ENCODE assay signal across 8 cellular contexts in genomic region chr2:74507145-74507925, GRCh38. TPM values are rescaled to one million over a fixed set of nuclear protein-coding genes. Genes with fewer than 3 reads are reported as not detected.
DNase-seq lines count a peak whose midpoint lies in the region; ATAC-seq and TF ChIP-seq lines count a peak whose summit lies in the region.

Gene PCGF1, minus strand, starts transcription at chr2:74507695. Its CDS starts 27 bp downstream, at chr2:74507668.

- DNase-seq in AG08395 (ENCODE audit: low spot score) (peak; percentile 98), NCI-H2227 (lab: John Stamatoyannopoulos, UW; ENCODE audit: unreplicated experiment) (peak; percentile 99), WERI-Rb-1 (peak; percentile 100), mammary epithelial cell (peak; percentile 95), iPS-NIHi11 (ENCODE audit: low spot score) (peak; percentile 93), smooth muscle cell (lab: John Stamatoyannopoulos, UW; ENCODE audit: unreplicated experiment) (peak; percentile 99)

- H3K4me3 ChIP-seq in WERI-Rb-1 (ENCODE audit: low read depth, low read length) (peak within 1 kb of the TSS; percentile 75), mammary epithelial cell (replicated peaks in 1 of 3; ENCODE audit: insufficient read depth in 1 of 3, low read depth in 2 of 3, low read length in 3 of 3) (peak within 1 kb of the TSS; percentile 81 to 100 (median 90)), smooth muscle cell (peak within 1 kb of the TSS; percentile 86)

- peaks cover 32% of the 10 kb centered on the region for H3K36me3 ChIP-seq in WERI-Rb-1
- peaks cover 11% of the 10 kb centered on the region for H3K36me3 ChIP-seq in mammary epithelial cell (ENCODE audit: insufficient read depth, low read length)
- H3K36me3 ChIP-seq in smooth muscle cell (ENCODE audit: low read depth), result no peaks in the 10 kb centered on the region

- TSS peak; percentile 55 for BruUV-seq in mammary epithelial cell (replicated peaks; lab: Mats Ljungman, UMichigan)

- intact Hi-C loops in mammary epithelial cell (cut with micrococcal nuclease), result loop anchor here (1.0 to 2.0 kb wide), 2 partner anchors 22 to 25 kb away; partner anchors contain the start of genes AUP1, CCDC142, HTRA2 and TTC31

- CTCF ChIA-PET in mammary epithelial cell (lab: Charles Lee; ENCODE audit: low non-redundant PET), result no interaction called here

- H3K9me3 ChIP-seq in WERI-Rb-1 (ENCODE audit: severe bottlenecking) (no peaks in the 10 kb centered on the region), mammary epithelial cell (replicated peaks; ENCODE audit: insufficient read depth, low read length) (no peaks in the 10 kb centered on the region), smooth muscle cell (replicated peaks; ENCODE audit: low read depth) (no peaks in the 10 kb centered on the region)

- H4K20me1 ChIP-seq in mammary epithelial cell (ENCODE audit: insufficient read depth, low read length), result no peaks in the 10 kb centered on the region
- H4K20me1 ChIP-seq in smooth muscle cell (ENCODE audit: low read depth), result peaks cover 4% of the 10 kb centered on the region

- H3K4me1 ChIP-seq in mammary epithelial cell (ENCODE audit: insufficient read depth, low read length), result peaks cover 36% of the 10 kb centered on the region
- H3K4me1 ChIP-seq in smooth muscle cell (ENCODE audit: low read depth), result peaks cover 15% of the 10 kb centered on the region

- H3K27me3 ChIP-seq in WERI-Rb-1 (ENCODE audit: insufficient read depth, low read depth, severe bottlenecking) (no peaks in the 10 kb centered on the region), mammary epithelial cell (ENCODE audit: insufficient read depth, low read length) (no peaks in the 10 kb centered on the region), smooth muscle cell (ENCODE audit: low read depth) (peaks cover 28% of the 10 kb centered on the region)

- H3K79me2 ChIP-seq in mammary epithelial cell (ENCODE audit: insufficient read depth, low read length) (peaks cover 20% of the 10 kb centered on the region), smooth muscle cell (ENCODE audit: low read depth) (peaks cover 22% of the 10 kb centered on the region)

- H3K4me2 ChIP-seq in mammary epithelial cell (ENCODE audit: insufficient read depth, low read depth, low read length), result peak within 1 kb of the TSS; percentile 95
- H3K4me2 ChIP-seq in smooth muscle cell, result peak within 1 kb of the TSS; percentile 94

- peak within 1 kb of the TSS; percentile 95 for H3K9ac ChIP-seq in mammary epithelial cell (ENCODE audit: insufficient read depth, low read length)
- peak within 1 kb of the TSS; percentile 96 for H3K9ac ChIP-seq in smooth muscle cell (ENCODE audit: low read depth)

- H2AFZ ChIP-seq in mammary epithelial cell (ENCODE audit: low read depth, low read length) (peak within 1 kb of the TSS; percentile 98), smooth muscle cell (ENCODE audit: low read depth) (peak within 1 kb of the TSS; percentile 90)

- dilution Hi-C loops in mammary epithelial cell (cut with HindIII; ENCODE audit: low sequenced_read_pairs), result no loop called here

- H3K27ac ChIP-seq in WERI-Rb-1, result peak within 1 kb of the TSS; percentile 100
- H3K27ac ChIP-seq in mammary epithelial cell (ENCODE audit: insufficient read depth, low read depth, low read length), result peak within 1 kb of the TSS; percentile 86
- H3K27ac ChIP-seq in smooth muscle cell (ENCODE audit: low read depth), result peak within 1 kb of the TSS; percentile 96

- H3F3A ChIP-seq in smooth muscle cell (ENCODE audit: low read depth), result peaks cover 10% of the 10 kb centered on the region

- WGBS in mammary epithelial cell (ENCODE audit: low coverage, missing lambda C conversion rate), result 0% methylated on average over 25 of the region's 56 CpGs
- WGBS in smooth muscle cell (ENCODE audit: low lambda C conversion rate), result 2% methylated on average over 54 of the region's 56 CpGs

- in situ Hi-C loops in mammary epithelial cell (cut with MboI; ENCODE audit: low sequenced_read_pairs in 2 of 2), result no loop called here

- ATAC-seq in GM18873 (IDR thresholded peaks at IDR 0.05; ENCODE audit: low FRiP score, unreplicated experiment) (peak; percentile 84), HG03139 (IDR thresholded peaks at IDR 0.05; ENCODE audit: unreplicated experiment) (peak; percentile 86)

- TF ChIP-seq CTCF in WERI-Rb-1 (IDR thresholded peaks at IDR 0.05; ENCODE audit: low read depth, low read length), result peak; percentile 81
- TF ChIP-seq CTCF in mammary epithelial cell (conservative IDR thresholded peaks at IDR 0.05 in 1 of 2, IDR thresholded peaks at IDR 0.05 in 1 of 2; ENCODE audit: extremely low read depth in 1 of 2, insufficient read depth in 1 of 2, low read depth in 1 of 2, low read length in 2 of 2), result peak; percentile 11 to 13
- peak; percentile 26 for TF ChIP-seq CTCF in smooth muscle cell (IDR thresholded peaks at IDR 0.05; ENCODE audit: borderline replicate concordance, insufficient read depth, poor library complexity, severe bottlenecking)

RNA-seq across cellular contexts. Expression of gene PCGF1, which starts in this region (rescaled TPM):
- 10 to 100 TPM; 20.0 to 35.4 TPM for total RNA-seq in mammary epithelial cell
- 32.8 TPM for polyA plus RNA-seq in mammary epithelial cell
- 58.5 TPM for polyA minus RNA-seq in mammary epithelial cell
- 19.1 and 23.7 TPM in 2 replicates for total RNA-seq in smooth muscle cell
- polyA plus RNA-seq in smooth muscle cell, result 29.3 and 34.3 TPM in 2 replicates

Comparison
In these comparisons a context has a peak if more than half of its experiments do, and no peak if none do; other contexts are left out.
1. Peak in every context shown above with its lines: DNase-seq, ATAC-seq, H3K4me3 ChIP-seq and H3K27ac ChIP-seq.
2. CTCF ChIP-seq: peak in every context shown above with its lines; median percentile 81 in WERI-Rb-1; 26 in smooth muscle cell; 12 in mammary epithelial cell.